In genomic region chr3:157094301-157094700, GRCh38 we compare ENCODE assay signal across 22 cellular contexts.
"Had no signal": no experiment of that assay in that cellular context is flagged by ENCODE, and none has a peak within 500 bp of the region (broad histone marks: within the 10 kb centered on the region; RNA-seq: fewer than 3 reads in every experiment).

No MANE protein-coding gene starts in this region.

- FAIRE-seq: endometrium, islet of Langerhans had no signal

- H3K9me3 ChIP-seq: lower lobe of right lung, sigmoid colon, testis, uterus had no signal

- H3K27ac Mint-ChIP-seq: activated naive CD4-positive, alpha-beta T cell treated with anti-CD3 and anti-CD28 coated beads, Interleukin-2, amount 10 ng/mL, durations not matched to agents 7 days and 5 days; dendritic cell treated with granulocyte-macrophage colony-stimulating factor and Interleukin-4, amounts not matched to agents 40 ng/mL and 50 ng/mL, for 4 days had no signal

- H3K4me3 ChIP-seq: cardiac muscle cell, lower lobe of right lung, sigmoid colon, testis, uterus had no signal

- H3K27ac ChIP-seq: cardiac muscle cell, lower lobe of right lung, sigmoid colon, testis, uterus had no signal

- DNase-seq: activated CD4-positive, alpha-beta T cell treated with anti-CD3 and anti-CD28 coated beads, Interleukin-2, amount 50 U/mL, for 4 hours; activated effector memory CD4-positive, alpha-beta T cell treated with anti-CD3 and anti-CD28 coated beads, Interleukin-2, amount 50 U/mL, for 16 hours; activated naive CD4-positive, alpha-beta T cell treated with anti-CD3 and anti-CD28 coated beads, Interleukin-2, amount 10 ng/mL, durations not matched to agents 7 days and 5 days; activated T-cell treated with anti-CD3 and anti-CD28 coated beads, Interleukin-2, amount 50 U/mL, for 48 hours; amygdala; effector CD4-positive, alpha-beta T cell; foreskin melanocyte; left colon; lower lobe of right lung; naive thymus-derived CD4-positive, alpha-beta T cell; occipital lobe; sigmoid colon; stimulated activated CD4-positive, alpha-beta T cell treated with anti-CD3 and anti-CD28 coated beads, Interleukin-2, amount 100 ng/mL, for 48 hours; stimulated activated CD8-positive, alpha-beta memory T cell treated with anti-CD3 and anti-CD28 coated beads, Interleukin-4, amount 100 ng/mL, for 48 hours; stimulated activated naive CD4-positive, alpha-beta T cell; testis; uterus had no signal

- H3K36me3 Mint-ChIP-seq: activated naive CD4-positive, alpha-beta T cell treated with anti-CD3 and anti-CD28 coated beads, Interleukin-2, amount 10 ng/mL, durations not matched to agents 7 days and 5 days had no signal

- H3K36me3 ChIP-seq: cardiac muscle cell, lower lobe of right lung, sigmoid colon, uterus had no signal

- H3K4me3 Mint-ChIP-seq: activated naive CD4-positive, alpha-beta T cell treated with anti-CD3 and anti-CD28 coated beads, Interleukin-2, amount 10 ng/mL, durations not matched to agents 7 days and 5 days; dendritic cell treated with granulocyte-macrophage colony-stimulating factor and Interleukin-4, amounts not matched to agents 40 ng/mL and 50 ng/mL, for 4 days; naive thymus-derived CD4-positive, alpha-beta T cell; neural crest cell had no signal

- ATAC-seq: left colon; lower lobe of right lung; naive thymus-derived CD4-positive, alpha-beta T cell had no signal

- H3K27me3 ChIP-seq: cardiac muscle cell, sigmoid colon, testis, uterus had no signal

- H3K9me3 Mint-ChIP-seq: activated naive CD4-positive, alpha-beta T cell treated with anti-CD3 and anti-CD28 coated beads, Interleukin-2, amount 10 ng/mL, durations not matched to agents 7 days and 5 days; dendritic cell treated with granulocyte-macrophage colony-stimulating factor and Interleukin-4, amounts not matched to agents 40 ng/mL and 50 ng/mL, for 4 days; neural crest cell had no signal
